Comparison of ENCODE assay signal across 8 cellular contexts in the genomic region with DNA sequence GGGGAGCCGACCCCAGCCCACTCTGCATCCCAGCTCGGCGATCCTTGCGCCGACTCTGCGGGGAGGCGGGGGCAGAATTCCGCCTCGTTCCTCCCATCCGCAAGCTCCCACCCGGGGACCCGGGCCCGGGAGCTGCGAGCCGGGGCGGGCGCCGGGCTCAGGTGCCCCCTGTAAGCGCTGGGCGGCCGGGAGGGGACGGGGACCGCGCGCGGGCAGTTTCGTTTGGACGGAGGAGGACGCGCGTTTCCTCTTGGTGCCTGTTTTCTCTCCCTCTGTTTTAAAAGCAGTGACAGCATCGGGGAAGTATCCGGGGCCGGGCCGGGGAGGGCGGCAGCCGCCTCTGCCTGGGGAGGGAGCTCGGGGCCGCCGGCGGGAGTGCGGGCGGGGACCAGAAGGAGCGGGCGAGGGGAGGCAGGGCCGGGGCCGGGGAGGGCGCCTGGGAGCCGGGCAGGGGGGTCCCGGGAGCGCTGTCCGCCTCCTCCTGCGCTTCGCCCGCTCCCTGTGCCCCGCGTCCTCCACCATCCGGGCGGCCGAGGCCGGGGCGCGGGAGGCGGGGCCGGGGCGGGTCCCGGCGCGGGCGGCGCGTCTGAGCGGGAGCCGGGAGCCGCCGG. TPM values are rescaled to one million over a fixed set of nuclear protein-coding genes. Genes with fewer than 3 reads are reported as not detected.
DNase-seq lines count a peak whose midpoint lies in the region; ATAC-seq and TF ChIP-seq lines count a peak whose summit lies in the region.

No MANE protein-coding gene starts in this region.

- no peaks in the 10 kb centered on the region for H3K36me3 ChIP-seq in suprapubic skin

- DNase-seq in NCI-H146 (lab: John Stamatoyannopoulos, UW) (peak; percentile 35), NCI-H146 treated with DMSO at 0.1 percent for 48 hours (lab: John Stamatoyannopoulos, UW; ENCODE audit: unreplicated experiment) (no peak), ecto neural progenitor cell (ENCODE audit: low spot score) (peak; percentile 78), memory B cell (ENCODE audit: low spot score in 2 of 2) (peak in 1 of 2 donors; percentile 21), suprapubic skin (ENCODE audit: low spot score in 2 of 2) (peak in 1 of 2 donors; percentile 70), NCI-H2171 (lab: John Stamatoyannopoulos, UW) (no peak)
- DNase-seq in activated CD4-positive, alpha-beta T cell treated with anti-CD3 and anti-CD28 coated beads for 1 hour: peak; percentile 18

- ATAC-seq in memory B cell (ENCODE audit: low read depth) (peak; percentile 21), HG03442 (IDR thresholded peaks at IDR 0.05; ENCODE audit: unreplicated experiment) (no peak)

- no peak for TF ChIP-seq CTCF in suprapubic skin (IDR thresholded peaks at IDR 0.05)

- no peak overlapping the region for H3K27ac Mint-ChIP-seq in memory B cell

- H3K36me3 Mint-ChIP-seq in memory B cell: peaks cover 6% of the 10 kb centered on the region

- TF ChIP-seq EP300 in suprapubic skin (IDR thresholded peaks at IDR 0.05): no peak

- H3K27me3 Mint-ChIP-seq in memory B cell: peaks cover 20% of the 10 kb centered on the region

- H3K4me3 Mint-ChIP-seq in memory B cell: peak overlapping the region; percentile 78

- no peaks in the 10 kb centered on the region for H3K9me3 ChIP-seq in suprapubic skin

- H3K27me3 ChIP-seq in suprapubic skin: peaks cover 24% of the 10 kb centered on the region

- no peaks in the 10 kb centered on the region for H3K9me3 Mint-ChIP-seq in memory B cell

- peaks cover 26% of the 10 kb centered on the region for H3K4me1 ChIP-seq in suprapubic skin

- peak overlapping the region; percentile 61 for H3K4me3 ChIP-seq in suprapubic skin

- H3K4me1 Mint-ChIP-seq in memory B cell: peaks cover 24% of the 10 kb centered on the region

- 2% methylated on average over 20 of the region's 76 CpGs for WGBS in suprapubic skin

- TF ChIP-seq POLR2A in suprapubic skin (IDR thresholded peaks at IDR 0.05): no peak

- H3K27ac ChIP-seq in suprapubic skin: peak overlapping the region; percentile 69

RNA-seq across cellular contexts. Expression of a gene that starts 57.0 kb away (rescaled TPM):
- total RNA-seq in suprapubic skin: 10 to 100 TPM; 10.8 to 18.3 (median 12.6) TPM

Comparison
In these comparisons a context has a peak if more than half of its experiments do, and no peak if none do; other contexts are left out.
1. DNase-seq: peak in NCI-H146 (single experiment), activated CD4-positive, alpha-beta T cell treated with anti-CD3 and anti-CD28 coated beads for 1 hour (single experiment) and ecto neural progenitor cell (single experiment); none in NCI-H146 treated with DMSO at 0.1 percent for 48 hours (single experiment) and NCI-H2171 (single experiment).